ENCODE assay signal across 8 cellular contexts in genomic region chr2:222656544-222657446, GRCh38. TPM values are rescaled to one million over a fixed set of nuclear protein-coding genes. Genes with fewer than 3 reads are reported as not detected.
DNase-seq lines count a peak whose midpoint lies in the region; ATAC-seq and TF ChIP-seq lines count a peak whose summit lies in the region.

No MANE protein-coding gene starts in this region.

- peak overlapping the region; percentile 87 for H2AFZ ChIP-seq in osteoblast (ENCODE audit: low read length)

- no peaks in the 10 kb centered on the region for H3K36me3 ChIP-seq in esophagus muscularis mucosa
- no peaks in the 10 kb centered on the region for H3K36me3 ChIP-seq in osteoblast (ENCODE audit: insufficient read depth, low read length)

- H3K4me2 ChIP-seq in osteoblast (ENCODE audit: insufficient read depth, low read length) = peak overlapping the region; percentile 93

- H3K27ac ChIP-seq in esophagus muscularis mucosa (replicated peaks in 1 of 4) = peak overlapping the region; percentile 82 to 87 (median 84)
- H3K27ac ChIP-seq in osteoblast (ENCODE audit: low read depth, low read length) = peak overlapping the region; percentile 98

- WGBS in esophagus muscularis mucosa = 13% methylated on average over 9 of the region's 11 CpGs

- peaks cover 46% of the 10 kb centered on the region for H3K79me2 ChIP-seq in osteoblast (ENCODE audit: insufficient read depth, low read length)

- no peak for TF ChIP-seq EP300 in esophagus muscularis mucosa (IDR thresholded peaks at IDR 0.05)

- peak; percentile 30 for ATAC-seq in HG02852 (IDR thresholded peaks at IDR 0.05; ENCODE audit: unreplicated experiment)

- H3K9me3 ChIP-seq in esophagus muscularis mucosa (no peaks in the 10 kb centered on the region), osteoblast (ENCODE audit: low read depth, low read length) (no peaks in the 10 kb centered on the region)

- peaks cover 15 to 39% (median 31%) of the 10 kb centered on the region in 4 donors for H3K4me1 ChIP-seq in esophagus muscularis mucosa
- H3K4me1 ChIP-seq in osteoblast (ENCODE audit: insufficient read depth, low read length) = peaks cover 12% of the 10 kb centered on the region

- no peak for TF ChIP-seq POLR2A in esophagus muscularis mucosa (IDR thresholded peaks at IDR 0.05; ENCODE audit: low read depth)

- TF ChIP-seq CTCF in esophagus muscularis mucosa (IDR thresholded peaks at IDR 0.05) = no peak
- no peak for TF ChIP-seq CTCF in osteoblast (IDR thresholded peaks at IDR 0.05; ENCODE audit: extremely low read depth, low read depth, low read length)

- peak overlapping the region; percentile 68 to 92 (median 83) for H3K4me3 ChIP-seq in esophagus muscularis mucosa
- peak overlapping the region; percentile 94 for H3K4me3 ChIP-seq in osteoblast (ENCODE audit: insufficient read depth, low read length)

- intact Hi-C loops in esophagus muscularis mucosa (cut with DNase I) = no loop called here

- H3K27me3 ChIP-seq in esophagus muscularis mucosa (no peaks in the 10 kb centered on the region), osteoblast (ENCODE audit: insufficient read depth, low read length) (no peaks in the 10 kb centered on the region)

- H4K20me1 ChIP-seq in osteoblast (ENCODE audit: insufficient read depth, low read length) = peaks cover under 1% of the 10 kb centered on the region

- DNase-seq in DMS53 (lab: John Stamatoyannopoulos, UW) = peak; percentile 20
- no peak for DNase-seq in DMS53 treated with DMSO at 0.1 percent for 48 hours (lab: John Stamatoyannopoulos, UW; ENCODE audit: unreplicated experiment)
- peak; percentile 34 for DNase-seq in OCI-M1 (lab: John Stamatoyannopoulos, UW)
- DNase-seq in esophagus muscularis mucosa (ENCODE audit: extremely low spot score) = no peak
- DNase-seq in osteoblast (ENCODE audit: insufficient read length, low spot score, missing footprints) = no peak
- no peak for DNase-seq in AML-193 (lab: John Stamatoyannopoulos, UW)
- DNase-seq in amygdala (lab: John Stamatoyannopoulos, UW) = no peak

RNA-seq across cellular contexts. Expression of gene FARSB, which starts 0.9 kb away (rescaled TPM):
- total RNA-seq in esophagus muscularis mucosa = 10 to 100 TPM; 11.9 to 14.4 (median 12.4) TPM
- total RNA-seq in osteoblast = 14.7 and 15.2 TPM in 2 replicates

RNA-seq across cellular contexts. Expression of gene MOGAT1, which starts 14.7 kb away (rescaled TPM):
- not detected for total RNA-seq in esophagus muscularis mucosa
- not detected in 2 replicates for total RNA-seq in osteoblast

Comparison
In these comparisons a context has a peak if more than half of its experiments do, and no peak if none do; other contexts are left out.
1. DNase-seq: peak in DMS53 (single experiment) and OCI-M1 (single experiment); none in DMS53 treated with DMSO at 0.1 percent for 48 hours (single experiment), esophagus muscularis mucosa (single experiment), osteoblast (single experiment), AML-193 (0 of 2) and amygdala (0 of 56).